ENCODE assay signal across 20 cellular contexts in genomic region chr18:12608292-12608691, GRCh38. TPM values are rescaled to one million over a fixed set of nuclear protein-coding genes. Genes with fewer than 3 reads are reported as not detected.
DNase-seq lines count a peak whose midpoint lies in the region; ATAC-seq and TF ChIP-seq lines count a peak whose summit lies in the region.
"Had no signal": no experiment of that assay in that cellular context is flagged by ENCODE, and none has a peak within 500 bp of the region (broad histone marks: within the 10 kb centered on the region; RNA-seq: fewer than 3 reads in every experiment).

No MANE protein-coding gene starts in this region.

- CTCF ChIA-PET in PC-9 (lab: Charles Lee): interaction anchor here (0.6 kb wide), 1 partner anchor 11 kb away, joined by 5 read pairs; no protein-coding TSS in a partner anchor

- POLR2A ChIA-PET in PC-9 (lab: Charles Lee; ENCODE audit: unreplicated experiment): no interaction called here

- H3K4me2 ChIP-seq in PC-9: peak overlapping the region; percentile 71

- H2AFZ ChIP-seq in PC-9: no peak overlapping the region

- H3K9me3 Mint-ChIP-seq in CD14-positive monocyte: no peaks in the 10 kb centered on the region
- H3K9me3 Mint-ChIP-seq in chondrocyte (ENCODE audit: low read depth): no peaks in the 10 kb centered on the region
- H3K9me3 Mint-ChIP-seq in stimulated activated naive B cell treated with anti-CD40 and anti-IgM and Interleukin-4, amounts not matched to agents 10 μg/mL and 1 μg/mL and 100 μg/mL, for 72 hours: no peaks in the 10 kb centered on the region
- no peaks in the 10 kb centered on the region for H3K9me3 Mint-ChIP-seq in progenitor cell of endocrine pancreas (ENCODE audit: low read depth)
- H3K9me3 Mint-ChIP-seq: activated naive CD4-positive, alpha-beta T cell treated with anti-CD3 and anti-CD28 coated beads for 36 hours; immature natural killer cell had no signal

- no peak for ATAC-seq in stimulated activated naive B cell treated with anti-CD40 and anti-IgM and Interleukin-4, amounts not matched to agents 10 μg/mL and 1 μg/mL and 100 μg/mL, for 72 hours (replicated peaks)
- no peak for ATAC-seq in GM21423 (IDR thresholded peaks at IDR 0.05; ENCODE audit: unreplicated experiment)

- no peaks in the 10 kb centered on the region for H3K79me2 ChIP-seq in PC-9 (ENCODE audit: low read depth)

- H3K4me1 Mint-ChIP-seq in CD14-positive monocyte (peaks cover 25% of the 10 kb centered on the region), chondrocyte (ENCODE audit: low read depth) (peaks cover 83% of the 10 kb centered on the region), progenitor cell of endocrine pancreas (ENCODE audit: low read depth) (peaks cover 20% of the 10 kb centered on the region)
- H3K4me1 Mint-ChIP-seq in stimulated activated naive B cell treated with anti-CD40 and anti-IgM and Interleukin-4, amounts not matched to agents 10 μg/mL and 1 μg/mL and 100 μg/mL, for 72 hours: no peaks in the 10 kb centered on the region

- H3K27me3 Mint-ChIP-seq in CD14-positive monocyte (ENCODE audit: low read depth in 3 of 3) (no peaks in the 10 kb centered on the region), chondrocyte (ENCODE audit: low read depth) (no peaks in the 10 kb centered on the region), progenitor cell of endocrine pancreas (no peaks in the 10 kb centered on the region)
- H3K27me3 Mint-ChIP-seq in stimulated activated naive B cell treated with anti-CD40 and anti-IgM and Interleukin-4, amounts not matched to agents 10 μg/mL and 1 μg/mL and 100 μg/mL, for 72 hours: peaks cover 7 to 16% of the 10 kb centered on the region in 2 donors

- BruUV-seq in PC-9 (replicated peaks; lab: Mats Ljungman, UMichigan): no TSS peak

- H3K9me3 ChIP-seq in PC-9 (ENCODE audit: insufficient read depth, low read depth): no peaks in the 10 kb centered on the region
- H3K9me3 ChIP-seq: MG63 had no signal

- no peak overlapping the region for H3K4me3 Mint-ChIP-seq in CD14-positive monocyte
- H3K4me3 Mint-ChIP-seq in chondrocyte (ENCODE audit: unreplicated experiment): peak overlapping the region; percentile 24
- no peak overlapping the region for H3K4me3 Mint-ChIP-seq in stimulated activated naive B cell treated with anti-CD40 and anti-IgM and Interleukin-4, amounts not matched to agents 10 μg/mL and 1 μg/mL and 100 μg/mL, for 72 hours
- no peak overlapping the region for H3K4me3 Mint-ChIP-seq in progenitor cell of endocrine pancreas (ENCODE audit: low read depth)
- H3K4me3 Mint-ChIP-seq: activated naive CD4-positive, alpha-beta T cell treated with anti-CD3 and anti-CD28 coated beads for 36 hours; immature natural killer cell had no signal

- H4K20me1 ChIP-seq in PC-9 (ENCODE audit: insufficient read depth): no peaks in the 10 kb centered on the region

- intact Hi-C loops in CD14-positive monocyte (cut with micrococcal nuclease): loop anchor here (5.0 to 10.0 kb wide), 2 partner anchors 47 to 49 kb away; partner anchors contain the start of gene SPIRE1 (in 2 of the 2)
- intact Hi-C loops in PC-9 (cut with micrococcal nuclease; ENCODE audit: unreplicated experiment): no loop called here

- TF ChIP-seq CTCF in CD14-positive monocyte (IDR thresholded peaks at IDR 0.05) (no peak), PC-9 (conservative IDR thresholded peaks at IDR 0.05) (no peak), chondrocyte (IDR thresholded peaks at IDR 0.05) (no peak), progenitor cell of endocrine pancreas (IDR thresholded peaks at IDR 0.05; ENCODE audit: unreplicated experiment) (no peak)

- no peaks in the 10 kb centered on the region for H3K9me2 ChIP-seq in PC-9 (ENCODE audit: insufficient read depth)

- H3K36me3 Mint-ChIP-seq in CD14-positive monocyte (peaks cover 0 to 2% of the 10 kb centered on the region in 2 donors), chondrocyte (ENCODE audit: low read depth) (no peaks in the 10 kb centered on the region), progenitor cell of endocrine pancreas (ENCODE audit: insufficient read depth) (peaks cover 3% of the 10 kb centered on the region)
- H3K36me3 Mint-ChIP-seq in stimulated activated naive B cell treated with anti-CD40 and anti-IgM and Interleukin-4, amounts not matched to agents 10 μg/mL and 1 μg/mL and 100 μg/mL, for 72 hours: no peaks in the 10 kb centered on the region
- H3K36me3 Mint-ChIP-seq: immature natural killer cell had no signal

- DNase-seq in CD14-positive monocyte (ENCODE audit: low spot score) (no peak), PC-9 (peak in 1 of 2 experiments; percentile 77), chondrocyte (ENCODE audit: low spot score) (no peak), hepatic stellate cell (ENCODE audit: low spot score) (peak; percentile 11), progenitor cell of endocrine pancreas (ENCODE audit: low spot score, unreplicated experiment) (no peak), germinal center (ENCODE audit: low spot score) (no peak)
- DNase-seq in stimulated activated naive B cell treated with anti-CD40 and anti-IgM and Interleukin-4, amounts not matched to agents 10 μg/mL and 1 μg/mL and 100 μg/mL, for 72 hours: no peak
- DNase-seq: activated CD4-positive, alpha-beta T cell treated with anti-CD3 and anti-CD28 coated beads for 4 hours; activated CD8-positive, alpha-beta memory T cell treated with anti-CD3 and anti-CD28 coated beads, Interleukin-2, amount 50 U/mL, for 48 hours; activated naive CD4-positive, alpha-beta T cell treated with anti-CD3 and anti-CD28 coated beads for 36 hours; COR-L47; effector CD4-positive, alpha-beta T cell; immature natural killer cell; mesenchymal stem cell; MG63; NCI-H187 treated with DMSO at 0.1 percent for 48 hours; NCI-H510A; stimulated activated CD4-positive, alpha-beta T cell treated with anti-CD3 and anti-CD28 coated beads, Interleukin-15, amount 100 ng/mL, for 24 hours; T-helper 9 cell had no signal

- peaks cover 38% of the 10 kb centered on the region for H3K4me1 ChIP-seq in PC-9 (replicated peaks; ENCODE audit: insufficient read depth)

- H3F3A ChIP-seq in PC-9 (ENCODE audit: insufficient read depth, low read depth): peaks cover 27% of the 10 kb centered on the region

- H3K36me3 ChIP-seq in PC-9 (ENCODE audit: low read depth): no peaks in the 10 kb centered on the region
- H3K36me3 ChIP-seq: MG63 had no signal

- H3K27me3 ChIP-seq in PC-9 (ENCODE audit: insufficient read depth, low read depth): no peaks in the 10 kb centered on the region
- H3K27me3 ChIP-seq: MG63 had no signal

- peak overlapping the region; percentile 100 for H3K27ac ChIP-seq in PC-9

- H3K27ac Mint-ChIP-seq in CD14-positive monocyte: peak overlapping the region; percentile 28 to 100 (median 99)
- H3K27ac Mint-ChIP-seq in chondrocyte (ENCODE audit: unreplicated experiment): peak overlapping the region; percentile 98
- no peak overlapping the region for H3K27ac Mint-ChIP-seq in stimulated activated naive B cell treated with anti-CD40 and anti-IgM and Interleukin-4, amounts not matched to agents 10 μg/mL and 1 μg/mL and 100 μg/mL, for 72 hours
- H3K27ac Mint-ChIP-seq in progenitor cell of endocrine pancreas: no peak overlapping the region
- H3K27ac Mint-ChIP-seq: activated naive CD4-positive, alpha-beta T cell treated with anti-CD3 and anti-CD28 coated beads for 36 hours had no signal

- no peak overlapping the region for H3K4me3 ChIP-seq in PC-9
- H3K4me3 ChIP-seq: MG63 had no signal

RNA-seq across cellular contexts. Expression of gene SPIRE1, which starts 49.6 kb away (rescaled TPM):
- 1 to 10 TPM; 1.7 to 1.8 TPM for polyA plus RNA-seq in CD14-positive monocyte
- total RNA-seq in PC-9 (2021) (26.1 and 36.4 TPM in 2 replicates), chondrocyte (38.3 to 65.8 TPM (median 57.8 TPM) in 3 replicates), progenitor cell of endocrine pancreas (24.6 and 29.4 TPM in 2 replicates)

Comparison
In these comparisons a context has a peak if more than half of its experiments do, and no peak if none do; other contexts are left out.
1. H3K27ac Mint-ChIP-seq: peak in CD14-positive monocyte (7 of 7) and chondrocyte (single experiment); none in stimulated activated naive B cell treated with anti-CD40 and anti-IgM and Interleukin-4, amounts not matched to agents 10 μg/mL and 1 μg/mL and 100 μg/mL, for 72 hours (single experiment) and progenitor cell of endocrine pancreas (single experiment).